In the genomic region with DNA sequence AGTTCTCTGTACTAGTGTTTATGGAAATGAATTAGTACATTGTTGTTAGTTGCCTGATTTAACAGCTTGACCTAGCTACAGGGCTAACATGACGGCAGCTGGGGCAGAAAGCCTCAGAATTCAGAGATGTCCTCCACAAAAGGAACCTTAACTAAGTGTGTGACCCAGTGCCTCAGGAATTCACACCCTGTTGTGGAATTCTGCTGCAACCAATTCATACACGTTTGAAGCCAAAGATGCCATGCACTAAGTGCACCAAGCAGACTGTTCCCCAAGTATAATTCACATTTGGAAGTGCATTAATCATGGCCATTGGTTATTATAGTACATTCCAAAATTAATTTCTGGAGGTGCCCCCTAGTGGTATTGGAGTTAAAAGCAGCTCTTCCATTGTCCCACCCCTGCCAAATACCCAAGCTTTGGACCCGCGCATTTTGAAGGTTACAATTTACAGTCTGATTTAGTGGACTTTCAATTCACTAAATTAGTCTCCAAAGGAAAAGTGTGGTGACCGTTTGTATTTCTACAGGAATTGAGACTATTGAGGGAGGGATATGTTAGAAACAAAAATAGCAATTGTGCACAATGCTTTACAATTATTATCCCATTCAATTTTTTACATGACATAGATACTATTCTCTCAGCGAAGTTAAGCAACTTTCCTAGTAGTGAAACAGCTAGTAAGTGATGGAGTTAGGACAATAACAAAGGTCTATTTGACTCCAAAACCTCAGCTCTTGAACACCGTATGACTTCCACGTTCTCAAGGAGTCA, we compare ENCODE assay signal across 9 cellular contexts.
DNase-seq lines count a peak whose midpoint lies in the region; ATAC-seq and TF ChIP-seq lines count a peak whose summit lies in the region.
"Had no signal": no experiment of that assay in that cellular context is flagged by ENCODE, and none has a peak within 500 bp of the region (broad histone marks: within the 10 kb centered on the region; RNA-seq: fewer than 3 reads in every experiment).

No MANE protein-coding gene starts in this region.

- in situ Hi-C loops in astrocyte of the spinal cord (cut with HindIII; ENCODE audit: low sequenced_read_pairs): no loop called here

- WGBS in mesenchymal stem cell: 77% methylated on average over 3 of the region's 8 CpGs

- H3K4me3 ChIP-seq in astrocyte of the spinal cord (ENCODE audit: low read depth, low read length) (no peak overlapping the region), mesenchymal stem cell (ENCODE audit: insufficient read depth in 1 of 2, low read depth in 1 of 2, low read length in 2 of 2) (no peak overlapping the region)

- intact Hi-C loops in activated CD4-positive, alpha-beta memory T cell treated with anti-CD3 and anti-CD28 coated beads for 36 hours (cut with micrococcal nuclease): no loop called here

- H2BK15ac ChIP-seq in mesenchymal stem cell (ENCODE audit: low read depth, poor library complexity, severe bottlenecking): no peak overlapping the region

- no peaks in the 10 kb centered on the region for H3K79me1 ChIP-seq in mesenchymal stem cell (replicated peaks; ENCODE audit: low read length, poor library complexity, severe bottlenecking)

- no peak overlapping the region for H3K27ac Mint-ChIP-seq in activated CD4-positive, alpha-beta memory T cell treated with anti-CD3 and anti-CD28 coated beads for 36 hours

- H2AK5ac ChIP-seq in mesenchymal stem cell (ENCODE audit: low read length, severe bottlenecking): no peak overlapping the region

- POLR2A ChIA-PET in activated CD4-positive, alpha-beta memory T cell treated with anti-CD3 and anti-CD28 coated beads for 36 hours (lab: Charles Lee): no interaction called here

- H3K27ac ChIP-seq in mesenchymal stem cell (ENCODE audit: low read length, poor library complexity, severe bottlenecking): no peak overlapping the region

- H4K91ac ChIP-seq in mesenchymal stem cell (ENCODE audit: low read length): no peak overlapping the region

- no peak overlapping the region for H3K4me2 ChIP-seq in mesenchymal stem cell (ENCODE audit: low read length, poor library complexity, severe bottlenecking)

- H3K36me3 Mint-ChIP-seq in activated CD4-positive, alpha-beta memory T cell treated with anti-CD3 and anti-CD28 coated beads for 36 hours: no peaks in the 10 kb centered on the region

- H3K27me3 Mint-ChIP-seq in activated CD4-positive, alpha-beta memory T cell treated with anti-CD3 and anti-CD28 coated beads for 36 hours: no peaks in the 10 kb centered on the region

- H4K8ac ChIP-seq in mesenchymal stem cell (ENCODE audit: low read length): no peak overlapping the region

- H3K9me3 ChIP-seq in mesenchymal stem cell (ENCODE audit: control insufficient read depth, low read length): peaks cover 4% of the 10 kb centered on the region

- no peak overlapping the region for H2BK5ac ChIP-seq in mesenchymal stem cell (ENCODE audit: low read depth, low read length, poor library complexity, severe bottlenecking)

- CTCF ChIA-PET in activated CD4-positive, alpha-beta memory T cell treated with anti-CD3 and anti-CD28 coated beads for 36 hours (lab: Charles Lee): interaction anchor here (0.7 to 1.3 kb wide), 2 partner anchors 9 to 472 kb away, joined by 3 to 5 read pairs; no protein-coding TSS in a partner anchor

- ATAC-seq in GM18867 (IDR thresholded peaks at IDR 0.05; ENCODE audit: unreplicated experiment) (no peak), HG02884 (IDR thresholded peaks at IDR 0.05; ENCODE audit: unreplicated experiment) (no peak), GM21717 (IDR thresholded peaks at IDR 0.05; ENCODE audit: unreplicated experiment) (no peak)

- peak; percentile 60 for TF ChIP-seq CTCF in astrocyte of the spinal cord (IDR thresholded peaks at IDR 0.05; ENCODE audit: low read depth, low read length)

- H2BK120ac ChIP-seq in mesenchymal stem cell (ENCODE audit: low read depth, low read length): no peak overlapping the region

- peaks cover 26% of the 10 kb centered on the region for H3K9me3 Mint-ChIP-seq in activated CD4-positive, alpha-beta memory T cell treated with anti-CD3 and anti-CD28 coated beads for 36 hours

- no peak overlapping the region for H3K4ac ChIP-seq in mesenchymal stem cell (ENCODE audit: low read depth in 1 of 2, low read length in 2 of 2)

- H3K4me1 ChIP-seq in mesenchymal stem cell (ENCODE audit: control insufficient read depth, insufficient read depth, low read depth, low read length): no peaks in the 10 kb centered on the region

- H2AFZ ChIP-seq in mesenchymal stem cell (ENCODE audit: low read depth, low read length): no peak overlapping the region

- H3K23ac ChIP-seq in mesenchymal stem cell (ENCODE audit: low read length in 2 of 2): no peak overlapping the region

- H3K4me3 Mint-ChIP-seq in activated CD4-positive, alpha-beta memory T cell treated with anti-CD3 and anti-CD28 coated beads for 36 hours: no peak overlapping the region

- H3K4me1 Mint-ChIP-seq in activated CD4-positive, alpha-beta memory T cell treated with anti-CD3 and anti-CD28 coated beads for 36 hours (ENCODE audit: low read depth): no peaks in the 10 kb centered on the region

- H2BK12ac ChIP-seq in mesenchymal stem cell (ENCODE audit: low read length in 2 of 2): no peak overlapping the region

- H3K18ac ChIP-seq in mesenchymal stem cell (ENCODE audit: low read depth in 1 of 2, low read length in 2 of 2): no peak overlapping the region

- peaks cover 0 to 8% of the 10 kb centered on the region in 2 experiments for H3K27me3 ChIP-seq in mesenchymal stem cell (ENCODE audit: control insufficient read depth in 1 of 2, insufficient read depth in 1 of 2, low read length in 2 of 2)

- DNase-seq in EH (ENCODE audit: low read depth) (peak; percentile 11), HuH-7 (ENCODE audit: low spot score) (peak; percentile 15), astrocyte of the spinal cord (ENCODE audit: low read depth, low spot score) (no peak), mesenchymal stem cell (peak; percentile 4)
- DNase-seq in activated CD4-positive, alpha-beta memory T cell treated with anti-CD3 and anti-CD28 coated beads for 36 hours: no peak
- DNase-seq: MV-4-11 had no signal

- no peaks in the 10 kb centered on the region for H3K36me3 ChIP-seq in mesenchymal stem cell (ENCODE audit: control insufficient read depth in 1 of 2, insufficient read depth in 2 of 2, low read depth in 1 of 2, low read length in 2 of 2)

- H3K9ac ChIP-seq in mesenchymal stem cell (ENCODE audit: low read length): no peak overlapping the region

- no peak overlapping the region for H3K14ac ChIP-seq in mesenchymal stem cell (ENCODE audit: low read length in 2 of 2)

Comparison
In these comparisons a context has a peak if more than half of its experiments do, and no peak if none do; other contexts are left out.
1. DNase-seq: peak in EH (single experiment), HuH-7 (single experiment) and mesenchymal stem cell (single experiment); none in astrocyte of the spinal cord (single experiment) and activated CD4-positive, alpha-beta memory T cell treated with anti-CD3 and anti-CD28 coated beads for 36 hours (single experiment).